Comparison of ENCODE assay signal across 16 cellular contexts in genomic region chr3:52838561-52839267, GRCh38. TPM values are rescaled to one million over a fixed set of nuclear protein-coding genes. Genes with fewer than 3 reads are reported as not detected.
DNase-seq lines count a peak whose midpoint lies in the region; ATAC-seq lines count a peak whose summit lies in the region.
"Had no signal": no experiment of that assay in that cellular context is flagged by ENCODE, and none has a peak within 500 bp of the region (broad histone marks: within the 10 kb centered on the region; RNA-seq: fewer than 3 reads in every experiment).

No MANE protein-coding gene starts in this region.

- no peaks in the 10 kb centered on the region for H3K79me2 ChIP-seq in Karpas-422 (ENCODE audit: low read length)

- H3K4me3 ChIP-seq in skeletal muscle tissue (ENCODE audit: low read length in 3 of 3): no peak overlapping the region
- H3K4me3 ChIP-seq in Karpas-422 (ENCODE audit: low read length): no peak overlapping the region
- H3K4me3 ChIP-seq: left lung, uterus had no signal

- peak overlapping the region in 2 of 3 donors; percentile 58 to 82 for H3K9ac ChIP-seq in skeletal muscle tissue (ENCODE audit: low read depth in 1 of 3, low read length in 3 of 3)
- no peak overlapping the region for H3K9ac ChIP-seq in Karpas-422 (ENCODE audit: low read length)

- H3K4me2 ChIP-seq in Karpas-422 (ENCODE audit: low read depth, low read length, poor library complexity, severe bottlenecking): no peak overlapping the region

- ATAC-seq in activated naive CD4-positive, alpha-beta T cell treated with anti-CD3 and anti-CD28 coated beads, Interleukin-2, amount 50 U/mL, for 72 hours: peak; percentile 60 to 69
- ATAC-seq in GM21381 (IDR thresholded peaks at IDR 0.05; ENCODE audit: unreplicated experiment) (peak; percentile 67), HG03097 (IDR thresholded peaks at IDR 0.05; ENCODE audit: low FRiP score, unreplicated experiment) (no peak)
- ATAC-seq in activated T-helper 17 cell treated with anti-CD3 and anti-CD28 coated beads, Interleukin-2, amount 50 U/mL, for 72 hours (replicated peaks): peak; percentile 71
- ATAC-seq: left lung had no signal

- peaks cover 0 to 6% of the 10 kb centered on the region in 2 donors for H3K36me3 Mint-ChIP-seq in activated naive CD4-positive, alpha-beta T cell treated with anti-CD3 and anti-CD28 coated beads, Interleukin-2, amount 50 U/mL, for 72 hours
- H3K36me3 Mint-ChIP-seq in activated T-helper 17 cell treated with anti-CD3 and anti-CD28 coated beads, Interleukin-2, amount 50 U/mL, for 72 hours (ENCODE audit: low read depth): peaks cover 13% of the 10 kb centered on the region

- H3K9me2 ChIP-seq in Karpas-422 (replicated peaks; ENCODE audit: insufficient read depth, low read length): no peaks in the 10 kb centered on the region

- H2AFZ ChIP-seq in Karpas-422 (ENCODE audit: low read length): no peak overlapping the region

- H3K9me3 Mint-ChIP-seq in activated naive CD4-positive, alpha-beta T cell treated with anti-CD3 and anti-CD28 coated beads, Interleukin-2, amount 50 U/mL, for 72 hours: no peaks in the 10 kb centered on the region
- H3K9me3 Mint-ChIP-seq in activated T-helper 17 cell treated with anti-CD3 and anti-CD28 coated beads, Interleukin-2, amount 50 U/mL, for 72 hours: no peaks in the 10 kb centered on the region

- DNase-seq in activated naive CD4-positive, alpha-beta T cell treated with anti-CD3 and anti-CD28 coated beads, Interleukin-2, amount 50 U/mL, for 72 hours (ENCODE audit: low spot score in 2 of 2): no peak
- no peak for DNase-seq in activated naive CD4-positive, alpha-beta T cell (lab: John Stamatoyannopoulos, UW)
- no peak for DNase-seq in COR-L47 (lab: John Stamatoyannopoulos, UW)
- no peak for DNase-seq in Karpas-422
- DNase-seq: DMS153; effector CD8-positive, alpha-beta T cell; KBM-7; NCI-H1436; NCI-H510A; uterus had no signal

- H3K27me3 ChIP-seq in skeletal muscle tissue (ENCODE audit: control insufficient read depth in 3 of 3, insufficient read depth in 3 of 3, low read length in 3 of 3): no peaks in the 10 kb centered on the region
- H3K27me3 ChIP-seq in Karpas-422 (ENCODE audit: low read length): no peaks in the 10 kb centered on the region
- H3K27me3 ChIP-seq: left lung, uterus had no signal

- no peaks in the 10 kb centered on the region for H3K27me3 Mint-ChIP-seq in activated T-helper 17 cell treated with anti-CD3 and anti-CD28 coated beads, Interleukin-2, amount 50 U/mL, for 72 hours

- H3K9me3 ChIP-seq in skeletal muscle tissue (ENCODE audit: control insufficient read depth in 3 of 3, low read length in 3 of 3) (no peaks in the 10 kb centered on the region), Karpas-422 (ENCODE audit: low read length) (no peaks in the 10 kb centered on the region)
- H3K9me3 ChIP-seq: left lung, uterus had no signal

- peak overlapping the region in 1 of 2 donors; percentile 50 for H3K27ac Mint-ChIP-seq in activated naive CD4-positive, alpha-beta T cell treated with anti-CD3 and anti-CD28 coated beads, Interleukin-2, amount 50 U/mL, for 72 hours
- H3K27ac Mint-ChIP-seq in activated T-helper 17 cell treated with anti-CD3 and anti-CD28 coated beads, Interleukin-2, amount 50 U/mL, for 72 hours: no peak overlapping the region

- H3K4me1 ChIP-seq in skeletal muscle tissue (ENCODE audit: control insufficient read depth in 3 of 3, insufficient read depth in 3 of 3, low read length in 3 of 3) (peaks cover 79 to 96% (median 84%) of the 10 kb centered on the region in 3 donors), Karpas-422 (ENCODE audit: low read length) (no peaks in the 10 kb centered on the region)
- H3K4me1 ChIP-seq: uterus had no signal

- H4K20me1 ChIP-seq in Karpas-422 (ENCODE audit: insufficient read depth, low read depth, low read length): no peaks in the 10 kb centered on the region

- H3K4me1 Mint-ChIP-seq in activated T-helper 17 cell treated with anti-CD3 and anti-CD28 coated beads, Interleukin-2, amount 50 U/mL, for 72 hours: peaks cover 12% of the 10 kb centered on the region

- H3K36me3 ChIP-seq in skeletal muscle tissue (ENCODE audit: control insufficient read depth in 3 of 3, insufficient read depth in 3 of 3, low read length in 3 of 3) (peaks cover 9 to 25% (median 23%) of the 10 kb centered on the region in 3 donors), Karpas-422 (ENCODE audit: insufficient read depth, low read length) (no peaks in the 10 kb centered on the region)
- H3K36me3 ChIP-seq: uterus had no signal

- H3K27ac ChIP-seq in skeletal muscle tissue (ENCODE audit: low read depth, low read length) (peak overlapping the region; percentile 95), Karpas-422 (ENCODE audit: low read length) (no peak overlapping the region)
- H3K27ac ChIP-seq: left lung, uterus had no signal

- H3K4me3 Mint-ChIP-seq in activated T-helper 17 cell treated with anti-CD3 and anti-CD28 coated beads, Interleukin-2, amount 50 U/mL, for 72 hours: no peak overlapping the region

RNA-seq across cellular contexts. Expression of gene MUSTN1, which starts 3.9 kb away (rescaled TPM):
- 1 to 10 TPM in 1 of 2 donors, under 1 TPM in 1; 0.51 to 3.6 TPM for total RNA-seq in activated naive CD4-positive, alpha-beta T cell treated with anti-CD3 and anti-CD28 coated beads, Interleukin-2, amount 50 U/mL, for 72 hours
- 1 to 10 TPM in 1 of 2 donors, not detected in 1; 2.8 TPM for total RNA-seq in activated T-helper 17 cell treated with anti-CD3 and anti-CD28 coated beads, Interleukin-2, amount 50 U/mL, for 72 hours
- 35.5 TPM for total RNA-seq in skeletal muscle tissue
- total RNA-seq in Karpas-422 (2014; rRNA removed; shearing (Covaris generic); ENCODE audit: low replicate concordance): 2.4 TPM in 1 of 2 replicates, not detected in the other
- total RNA-seq: SK-MEL-5 had no signal

RNA-seq across cellular contexts. Expression of gene ITIH4, which starts 8.2 kb away (rescaled TPM):
- 10 to 100 TPM in 1 of 2 donors, 1 to 10 TPM in 1; 1.5 to 16.5 TPM for total RNA-seq in activated naive CD4-positive, alpha-beta T cell treated with anti-CD3 and anti-CD28 coated beads, Interleukin-2, amount 50 U/mL, for 72 hours
- 10 to 100 TPM in 1 of 2 donors, 1 to 10 TPM in 1; 5.5 to 12.8 TPM for total RNA-seq in activated T-helper 17 cell treated with anti-CD3 and anti-CD28 coated beads, Interleukin-2, amount 50 U/mL, for 72 hours
- 4.2 TPM for total RNA-seq in skeletal muscle tissue
- total RNA-seq in Karpas-422 (2014; rRNA removed; shearing (Covaris generic); ENCODE audit: low replicate concordance): 11.1 and 14.3 TPM in 2 replicates
- total RNA-seq: SK-MEL-5 had no signal

RNA-seq across cellular contexts. Expression of gene ITIH3, which starts 44.1 kb away (rescaled TPM):
- total RNA-seq in activated naive CD4-positive, alpha-beta T cell treated with anti-CD3 and anti-CD28 coated beads, Interleukin-2, amount 50 U/mL, for 72 hours: not detected
- not detected for total RNA-seq in activated T-helper 17 cell treated with anti-CD3 and anti-CD28 coated beads, Interleukin-2, amount 50 U/mL, for 72 hours
- 2.1 TPM for total RNA-seq in skeletal muscle tissue
- not detected in 2 replicates for total RNA-seq in Karpas-422 (2014; rRNA removed; shearing (Covaris generic); ENCODE audit: low replicate concordance)

RNA-seq across cellular contexts. Expression of gene STIMATE, which starts 58.6 kb away (rescaled TPM):
- total RNA-seq in activated naive CD4-positive, alpha-beta T cell treated with anti-CD3 and anti-CD28 coated beads, Interleukin-2, amount 50 U/mL, for 72 hours: 10 to 100 TPM; 16.6 to 24.0 TPM
- 10 to 100 TPM; 13.6 to 39.0 TPM for total RNA-seq in activated T-helper 17 cell treated with anti-CD3 and anti-CD28 coated beads, Interleukin-2, amount 50 U/mL, for 72 hours
- 8.9 TPM for total RNA-seq in skeletal muscle tissue
- total RNA-seq in Karpas-422 (2014; rRNA removed; shearing (Covaris generic); ENCODE audit: low replicate concordance): 25.0 and 39.6 TPM in 2 replicates
